17 cellular contexts compared by ENCODE assay signal in genomic region chr7:66609176-66609575, GRCh38. TPM values are rescaled to one million over a fixed set of nuclear protein-coding genes. Genes with fewer than 3 reads are reported as not detected.
DNase-seq lines count a peak whose midpoint lies in the region; ATAC-seq, FAIRE-seq and TF ChIP-seq lines count a peak whose summit lies in the region.
"Had no signal": no experiment of that assay in that cellular context is flagged by ENCODE, and none has a peak within 500 bp of the region (broad histone marks: within the 10 kb centered on the region; RNA-seq: fewer than 3 reads in every experiment).

No MANE protein-coding gene starts in this region.

- no peak overlapping the region for H3K14ac ChIP-seq in H1 (ENCODE audit: insufficient read length)

- no peak overlapping the region for H2BK15ac ChIP-seq in H1 (ENCODE audit: low read length)

- TF ChIP-seq RAD21 in HepG2 (CRISPR knock-in tag; IDR thresholded peaks at IDR 0.05): no peak
- TF ChIP-seq RAD21 in H1 (IDR thresholded peaks at IDR 0.05 in 1 of 2, conservative IDR thresholded peaks at IDR 0.05 in 1 of 2; ENCODE audit: low read depth in 2 of 2, low read length in 2 of 2): no peak

- H3K9ac ChIP-seq in HepG2 (ENCODE audit: insufficient read depth, low read depth, low read length): no peak overlapping the region
- no peak overlapping the region for H3K9ac ChIP-seq in H1 (replicated peaks in 1 of 4; ENCODE audit: extremely low read depth in 1 of 4, low read depth in 3 of 4, low read length in 3 of 4)
- H3K9ac ChIP-seq in neural progenitor cell: no peak overlapping the region

- H3K4me1 Mint-ChIP-seq in neural progenitor cell: peaks cover 3% of the 10 kb centered on the region

- no peak overlapping the region for H2BK5ac ChIP-seq in H1 (ENCODE audit: low read depth, low read length)

- H3K4me1 ChIP-seq in HepG2 (ENCODE audit: insufficient read depth, low read length) (peaks cover 38% of the 10 kb centered on the region), right lobe of liver (peaks cover 0 to 3% (median 0%) of the 10 kb centered on the region in 4 donors), H1 (replicated peaks in 1 of 4; ENCODE audit: control insufficient read depth in 3 of 4, insufficient read depth in 4 of 4, low read length in 3 of 4) (no peaks in the 10 kb centered on the region), neural progenitor cell (no peaks in the 10 kb centered on the region)
- no peaks in the 10 kb centered on the region for H3K4me1 ChIP-seq in effector memory CD4-positive, alpha-beta T cell (ENCODE audit: control insufficient read depth, insufficient read depth, low read length, poor library complexity, severe bottlenecking)

- H3K79me2 ChIP-seq in HepG2 (ENCODE audit: insufficient read depth, low read length) (no peaks in the 10 kb centered on the region), H1 (ENCODE audit: control insufficient read depth in 1 of 2, insufficient read depth in 2 of 2, low read length in 2 of 2) (no peaks in the 10 kb centered on the region), neural progenitor cell (ENCODE audit: low read depth) (no peaks in the 10 kb centered on the region)

- peaks cover 3% of the 10 kb centered on the region for H3F3A ChIP-seq in neural progenitor cell (ENCODE audit: low read depth)

- H4K91ac ChIP-seq in H1 (replicated peaks; ENCODE audit: insufficient read length, low read length): no peak overlapping the region

- CTCF ChIA-PET in HepG2 (lab: Yijun Ruan, JAX; ENCODE audit: low intra/inter-chr PET ratio, low total read pairs): no interaction called here
- CTCF ChIA-PET in H1 (lab: Charles Lee; ENCODE audit: partially characterized antibody): interaction anchor here (0.8 to 0.9 kb wide), 2 partner anchors 9 to 14 kb away, joined by 3 read pairs; no protein-coding TSS in a partner anchor

- no peak overlapping the region for H2BK20ac ChIP-seq in H1 (ENCODE audit: low read length)

- H3K4ac ChIP-seq in H1 (replicated peaks; ENCODE audit: insufficient read length, low read depth, low read length): no peak overlapping the region

- POLR2A ChIA-PET in HepG2 (lab: Yijun Ruan, JAX) (interaction anchor here (1.1 kb wide), 1 partner anchor 45 kb away, joined by 4 read pairs; no protein-coding TSS in a partner anchor), H1 (lab: Charles Lee; ENCODE audit: partially characterized antibody) (interaction anchor here (2.8 kb wide), 1 partner anchor 10 kb away, joined by 12 read pairs; no protein-coding TSS in a partner anchor)

- no peak overlapping the region for H2AK5ac ChIP-seq in H1 (ENCODE audit: low read depth, low read length)

- no peaks in the 10 kb centered on the region for H3K27me3 ChIP-seq in HepG2 (ENCODE audit: control insufficient read depth in 1 of 2, insufficient read depth in 2 of 2, low read length in 2 of 2)
- H3K27me3 ChIP-seq in right lobe of liver: no peaks in the 10 kb centered on the region
- H3K27me3 ChIP-seq in H1 (replicated peaks in 1 of 4; ENCODE audit: control insufficient read depth in 3 of 4, extremely low read depth in 1 of 4, insufficient read depth in 3 of 4, low read length in 3 of 4): no peaks in the 10 kb centered on the region
- H3K27me3 ChIP-seq in neural progenitor cell: no peaks in the 10 kb centered on the region
- no peaks in the 10 kb centered on the region for H3K27me3 ChIP-seq in effector memory CD4-positive, alpha-beta T cell (replicated peaks; ENCODE audit: control insufficient read depth, insufficient read depth, low read length, poor library complexity, severe bottlenecking)

- DNase-seq in HepG2 (ENCODE audit: low spot score): no peak
- DNase-seq in right lobe of liver: no peak
- DNase-seq in H1 (ENCODE audit: low read depth in 1 of 2, low spot score in 2 of 2): no peak
- DNase-seq in neural progenitor cell (ENCODE audit: low spot score): no peak
- DNase-seq in NCI-H2107 (lab: John Stamatoyannopoulos, UW): no peak
- DNase-seq in effector memory CD4-positive, alpha-beta T cell: no peak
- no peak for DNase-seq in central memory CD4-positive, alpha-beta T cell
- DNase-seq: C1 segment of cervical spinal cord, DND-41, HCEC 1CT, NCI-H1092 treated with DMSO at 0.1 percent for 48 hours, NCI-H146, NCI-H2029 treated with DMSO at 0.1 percent for 48 hours, NCI-H524, PC-3, RPMI8226, SHP77 treated with DMSO at 0.1 percent for 48 hours had no signal

- peaks cover 5% of the 10 kb centered on the region for H3K9me3 Mint-ChIP-seq in neural progenitor cell

- H4K8ac ChIP-seq in H1 (ENCODE audit: extremely low read depth, insufficient read depth, low read length): no peak overlapping the region

- no peaks in the 10 kb centered on the region for H3K9me3 ChIP-seq in HepG2 (ENCODE audit: low read length)
- H3K9me3 ChIP-seq in right lobe of liver: no peaks in the 10 kb centered on the region
- H3K9me3 ChIP-seq in H1 (ENCODE audit: insufficient read depth in 2 of 2, low read depth in 1 of 2, low read length in 1 of 2): peaks cover 0 to 12% of the 10 kb centered on the region in 2 experiments; a peak in 1 of 4 replicates
- no peaks in the 10 kb centered on the region for H3K9me3 ChIP-seq in neural progenitor cell (ENCODE audit: low read depth)
- H3K9me3 ChIP-seq in effector memory CD4-positive, alpha-beta T cell (ENCODE audit: control insufficient read depth, low read length): no peaks in the 10 kb centered on the region

- no peak overlapping the region for H3K27ac Mint-ChIP-seq in neural progenitor cell

- FAIRE-seq in HepG2 (lab: Jason Lieb, UNC) (no peak), H1 (lab: Jason Lieb, UNC) (no peak)

- H3K27me3 Mint-ChIP-seq in neural progenitor cell (ENCODE audit: insufficient read depth, low read depth): peaks cover 8% of the 10 kb centered on the region

- H3K36me3 Mint-ChIP-seq in neural progenitor cell: peaks cover 1% of the 10 kb centered on the region

- H3K79me1 ChIP-seq in H1 (ENCODE audit: low read depth, low read length): no peaks in the 10 kb centered on the region

- TF ChIP-seq EP300 in HepG2 (IDR thresholded peaks at IDR 0.05; ENCODE audit: low read depth in 2 of 2, low read length in 2 of 2) (no peak), HepG2 (CRISPR knock-in tag; IDR thresholded peaks at IDR 0.05; ENCODE audit: borderline replicate concordance) (no peak), H1 (IDR thresholded peaks at IDR 0.05; ENCODE audit: borderline replicate concordance in 1 of 2, low read depth in 2 of 2, low read length in 2 of 2) (no peak)

- H3K18ac ChIP-seq in H1 (ENCODE audit: extremely low read depth, low read length): no peak overlapping the region

- no peak overlapping the region for H3K56ac ChIP-seq in H1 (replicated peaks; ENCODE audit: insufficient read length, low read depth, low read length)

- peak overlapping the region; percentile 45 for H3K4me2 ChIP-seq in HepG2 (ENCODE audit: low read depth, low read length)
- H3K4me2 ChIP-seq in H1 (ENCODE audit: insufficient read depth in 1 of 2, low read depth in 2 of 2, low read length in 2 of 2): no peak overlapping the region
- no peak overlapping the region for H3K4me2 ChIP-seq in neural progenitor cell

- no peak overlapping the region for H3K4me3 Mint-ChIP-seq in neural progenitor cell

- H3K27ac ChIP-seq in HepG2 (ENCODE audit: extremely low read length, insufficient read depth, low read length) (no peak overlapping the region), right lobe of liver (no peak overlapping the region), H1 (ENCODE audit: low read depth, low read length) (no peak overlapping the region), neural progenitor cell (no peak overlapping the region)
- no peak overlapping the region for H3K27ac ChIP-seq in effector memory CD4-positive, alpha-beta T cell (ENCODE audit: insufficient read depth, low read length, poor library complexity, severe bottlenecking)

- H3K23me2 ChIP-seq in H1 (ENCODE audit: low read depth, low read length): no peaks in the 10 kb centered on the region

- ATAC-seq in HepG2 (no peak), right lobe of liver (no peak)
- ATAC-seq: PC-3 had no signal

- intact Hi-C loops in HepG2 (cut with micrococcal nuclease; ENCODE audit: unreplicated experiment): no loop called here
- intact Hi-C loops in right lobe of liver (cut with DNase I): no loop called here

- H2AFZ ChIP-seq in HepG2 (ENCODE audit: low read length): no peak overlapping the region
- H2AFZ ChIP-seq in H1 (ENCODE audit: low read length): peak overlapping the region; percentile 90
- peak overlapping the region; percentile 17 for H2AFZ ChIP-seq in neural progenitor cell (replicated peaks)

- no peak overlapping the region for H3K4me3 ChIP-seq in HepG2 (replicated peaks in 1 of 3; ENCODE audit: insufficient read depth in 1 of 3, low read depth in 2 of 3, low read length in 3 of 3)
- H3K4me3 ChIP-seq in right lobe of liver: no peak overlapping the region
- H3K4me3 ChIP-seq in H1 (ENCODE audit: extremely low read depth in 1 of 4, insufficient read depth in 2 of 4, low read depth in 3 of 4, low read length in 4 of 4): no peak overlapping the region
- H3K4me3 ChIP-seq in neural progenitor cell: no peak overlapping the region
- H3K4me3 ChIP-seq in effector memory CD4-positive, alpha-beta T cell (ENCODE audit: insufficient read depth, low read depth, low read length, poor library complexity, severe bottlenecking): no peak overlapping the region

- no peaks in the 10 kb centered on the region for H3K36me3 ChIP-seq in HepG2 (replicated peaks in 1 of 2; ENCODE audit: control insufficient read depth in 1 of 2, insufficient read depth in 2 of 2, low read length in 2 of 2)
- H3K36me3 ChIP-seq in right lobe of liver: no peaks in the 10 kb centered on the region
- H3K36me3 ChIP-seq in H1 (ENCODE audit: control insufficient read depth in 2 of 4, insufficient read depth in 4 of 4, low read length in 3 of 4): no peaks in the 10 kb centered on the region
- H3K36me3 ChIP-seq in neural progenitor cell: no peaks in the 10 kb centered on the region
- H3K36me3 ChIP-seq in effector memory CD4-positive, alpha-beta T cell (ENCODE audit: control insufficient read depth, insufficient read depth, low read length): no peaks in the 10 kb centered on the region

- TF ChIP-seq POLR2A in HepG2 (IDR thresholded peaks at IDR 0.05; ENCODE audit: insufficient read depth in 1 of 2, low read depth in 2 of 2, low read length in 2 of 2): no peak
- no peak for TF ChIP-seq POLR2A in right lobe of liver (IDR thresholded peaks at IDR 0.05)
- TF ChIP-seq POLR2A in H1 (IDR thresholded peaks at IDR 0.05; ENCODE audit: control extremely low read depth in 1 of 2, low read depth in 2 of 2, low read length in 2 of 2): no peak

- no peak overlapping the region for H4K5ac ChIP-seq in H1 (ENCODE audit: insufficient read length, low read depth, low read length)

- no TSS peak for BruUV-seq in HepG2 (replicated peaks; lab: Mats Ljungman, UMichigan)

- no peak overlapping the region for H2BK12ac ChIP-seq in H1 (ENCODE audit: low read depth, low read length)

- WGBS in HepG2 (ENCODE audit: low lambda C conversion rate): 14% methylated on average over 3 of the region's 3 CpGs
- 41% methylated on average over 3 of the region's 3 CpGs for WGBS in right lobe of liver (ENCODE audit: insufficient coverage, low coverage, low lambda C conversion rate, missing lambda C conversion rate)
- WGBS in H1 (ENCODE audit: extremely low coverage in 1 of 2, insufficient coverage in 1 of 2, insufficient read length in 1 of 2, insufficient replicate concordance in 2 of 2, low coverage in 1 of 2, low lambda C conversion rate in 2 of 2, missing lambda C conversion rate in 1 of 2), 2 experiments: 69% methylated on average over 3 of the region's 3 CpGs; no CpG with 5 or more reads in 1 of the 2 experiments

- no peak overlapping the region for H2BK120ac ChIP-seq in H1 (replicated peaks; ENCODE audit: low read depth, low read length)

- TF ChIP-seq CTCF in HepG2 (CRISPR knock-in tag; IDR thresholded peaks at IDR 0.05) (no peak), right lobe of liver (IDR thresholded peaks at IDR 0.05) (no peak), H1 (IDR thresholded peaks at IDR 0.05; ENCODE audit: control extremely low read depth in 1 of 3, insufficient read depth in 1 of 3, low read depth in 1 of 3, low read length in 3 of 3) (no peak), neural progenitor cell (IDR thresholded peaks at IDR 0.05) (no peak)

- H3K23ac ChIP-seq in H1 (ENCODE audit: insufficient read length): no peak overlapping the region

- in situ Hi-C loops in HepG2 (cut with HindIII; ENCODE audit: extremely low pct_ligation_motif_present, low pct_unique_long_range_greater_than_20kb): no loop called here

- H4K20me1 ChIP-seq in HepG2 (ENCODE audit: insufficient read depth, low read length): no peaks in the 10 kb centered on the region
- H4K20me1 ChIP-seq in H1 (replicated peaks in 1 of 2; ENCODE audit: control insufficient read depth in 1 of 2, insufficient read depth in 2 of 2, low read length in 2 of 2): no peaks in the 10 kb centered on the region
- H4K20me1 ChIP-seq in neural progenitor cell (ENCODE audit: low read depth): no peaks in the 10 kb centered on the region

RNA-seq across cellular contexts. Expression of gene KCTD7, which starts 19.5 kb away (rescaled TPM):
- total RNA-seq in HepG2 (2016; rRNA removed; fragmentation: Illumina TruSeq; extraction: Trizol): 7.3 and 7.7 TPM in 2 replicates
- total RNA-seq in HepG2 (2016; cell fraction: cytosol; rRNA removed; fragmentation: Illumina TruSeq; extraction: Trizol; ENCODE audit: low read depth): 2.4 and 3.2 TPM in 2 replicates
- total RNA-seq in HepG2 (2016; cell fraction: insoluble cytoplasmic fraction; rRNA removed; fragmentation: Illumina TruSeq; extraction: Trizol): 7.3 and 7.8 TPM in 2 replicates
- total RNA-seq in HepG2 (2016; cell fraction: membrane; rRNA removed; fragmentation: Illumina TruSeq; extraction: Trizol): 6.7 and 7.6 TPM in 2 replicates
- total RNA-seq in HepG2 (2016; cell fraction: nucleus; rRNA removed; fragmentation: Illumina TruSeq; extraction: Trizol): 6.7 and 8.8 TPM in 2 replicates
- 13.5 and 17.3 TPM in 2 replicates for polyA plus RNA-seq in HepG2 (2011; rRNA removed)
- polyA plus RNA-seq in HepG2 (2011; cell fraction: cytosol; rRNA removed): 10.1 and 11.5 TPM in 2 replicates
- 42.5 and 49.3 TPM in 2 replicates for polyA plus RNA-seq in HepG2 (2011; cell fraction: nucleus; rRNA removed)
- polyA plus RNA-seq in HepG2 (2012): 7.8 and 8.2 TPM in 2 replicates
- polyA plus RNA-seq in HepG2 (2016; cell fraction: cytosol; fragmentation: Illumina TruSeq; extraction: Trizol; ENCODE audit: low read depth): 3.2 and 3.4 TPM in 2 replicates
- 7.2 and 8.3 TPM in 2 replicates for polyA plus RNA-seq in HepG2 (2016; cell fraction: insoluble cytoplasmic fraction; fragmentation: Illumina TruSeq; extraction: Trizol; ENCODE audit: low read depth)
- polyA plus RNA-seq in HepG2 (2016; cell fraction: membrane; fragmentation: Illumina TruSeq; extraction: Trizol; ENCODE audit: low read depth): 5.2 and 5.4 TPM in 2 replicates
- polyA plus RNA-seq in HepG2 (2016; cell fraction: nucleus; fragmentation: Illumina TruSeq; extraction: Trizol; ENCODE audit: insufficient read depth, low read depth): 13.1 and 16.6 TPM in 2 replicates
- 18.1 and 37.2 TPM in 2 replicates for polyA minus RNA-seq in HepG2 (2011; rRNA and poly(A)+ RNA removed; ENCODE audit: low replicate concordance)
- polyA minus RNA-seq in HepG2 (2011; cell fraction: cytosol; rRNA and poly(A)+ RNA removed): 6.1 and 7.2 TPM in 2 replicates
- polyA minus RNA-seq in HepG2 (2011; cell fraction: nucleus; rRNA and poly(A)+ RNA removed): 15.7 and 20.1 TPM in 2 replicates
- 1 to 10 TPM; 1.4 to 5.7 (median 3.9) TPM for total RNA-seq in right lobe of liver
- total RNA-seq in H1 (2021; fragmentation: NEBNext Ultra II Directional; extraction: Animal tissue kit (Norgen Biotek cat#: 25700)): 7.7 and 8.6 TPM in 2 replicates
- 11.9 and 20.9 TPM in 2 replicates for polyA plus RNA-seq in H1 (2011; rRNA removed)
- 15.6 TPM for polyA plus RNA-seq in H1 (2011; cell fraction: cytosol; rRNA removed)
- polyA plus RNA-seq in H1 (2011; cell fraction: nucleus; rRNA removed): 27.3 TPM
- polyA plus RNA-seq in H1 (2012, experiment 1 of 2): 5.4 to 7.5 TPM (median 6.9 TPM) in 4 replicates
- 4.1 TPM for polyA plus RNA-seq in H1 (2012, experiment 2 of 2)
- polyA plus RNA-seq in H1 (2013, experiment 1 of 2): 6.6 TPM
- polyA plus RNA-seq in H1 (2013, experiment 2 of 2): 6.0 TPM
- 12.0 and 16.0 TPM in 2 replicates for polyA minus RNA-seq in H1 (2011; rRNA and poly(A)+ RNA removed)
- polyA minus RNA-seq in H1 (2011; cell fraction: cytosol; rRNA and poly(A)+ RNA removed): 7.9 TPM
- polyA minus RNA-seq in H1 (2011; cell fraction: nucleus; rRNA and poly(A)+ RNA removed): 9.1 TPM
- total RNA-seq in neural progenitor cell (ENCODE audit: low replicate concordance): 9.2 and 18.8 TPM in 2 replicates
